Comparison of ENCODE assay signal across 1 cellular context in genomic region chr11:126968915-126969314, GRCh38.
TF ChIP-seq lines count a peak whose summit lies in the region.

No MANE protein-coding gene starts in this region.

TF ChIP-seq in SK-N-SH, 30 proteins besides CTCF, POLR2A, EP300 and RAD21 (continued from another document):
- TF ChIP-seq REST (IDR thresholded peaks at IDR 0.05; ENCODE audit: low read depth, low read length) (no peak), RFX5 (IDR thresholded peaks at IDR 0.05; ENCODE audit: low read length) (no peak), MEF2A (IDR thresholded peaks at IDR 0.05; ENCODE audit: borderline replicate concordance, low read depth) (no peak), EZH2phosphoT487 (IDR thresholded peaks at IDR 0.05; ENCODE audit: borderline replicate concordance, low read depth) (no peak), MAX (IDR thresholded peaks at IDR 0.05; ENCODE audit: low read depth) (no peak), GATA2 (CRISPR knock-in tag; IDR thresholded peaks at IDR 0.05) (no peak), CHD2 (IDR thresholded peaks at IDR 0.05; ENCODE audit: low read length, partially characterized antibody) (no peak), FOXJ3 (CRISPR knock-in tag; IDR thresholded peaks at IDR 0.05) (no peak), TCF12 (IDR thresholded peaks at IDR 0.05) (no peak), SMC3 (IDR thresholded peaks at IDR 0.05; ENCODE audit: low read depth, low read length) (no peak), FOXM1 (IDR thresholded peaks at IDR 0.05; ENCODE audit: low read depth) (no peak)
- TF ChIP-seq, protein P1, sequence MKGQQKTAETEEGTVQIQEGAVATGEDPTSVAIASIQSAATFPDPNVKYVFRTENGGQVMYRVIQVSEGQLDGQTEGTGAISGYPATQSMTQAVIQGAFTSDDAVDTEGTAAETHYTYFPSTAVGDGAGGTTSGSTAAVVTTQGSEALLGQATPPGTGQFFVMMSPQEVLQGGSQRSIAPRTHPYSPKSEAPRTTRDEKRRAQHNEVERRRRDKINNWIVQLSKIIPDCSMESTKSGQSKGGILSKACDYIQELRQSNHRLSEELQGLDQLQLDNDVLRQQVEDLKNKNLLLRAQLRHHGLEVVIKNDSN (IDR thresholded peaks at IDR 0.05; ENCODE audit: borderline replicate concordance, low read depth), result no peak
